8 cellular contexts compared by ENCODE assay signal in genomic region chr10:116274141-116274861, GRCh38. TPM values are rescaled to one million over a fixed set of nuclear protein-coding genes. Genes with fewer than 3 reads are reported as not detected.
A peak's percentile ranks its signal among the peaks of the same experiment; 100 is the strongest.
DNase-seq lines count a peak whose midpoint lies in the region; ATAC-seq, FAIRE-seq and TF ChIP-seq lines count a peak whose summit lies in the region.

No MANE protein-coding gene starts in this region.

- peaks cover 46% of the 10 kb centered on the region for H3K27me3 Mint-ChIP-seq in activated T-helper 17 cell treated with anti-CD3 and anti-CD28 coated beads, Interleukin-2, amount 50 U/mL, for 72 hours
- H3K27me3 Mint-ChIP-seq in activated CD8-positive, alpha-beta memory T cell treated with anti-CD3 and anti-CD28 coated beads, Interleukin-2, amount 10 ng/mL, durations not matched to agents 7 days and 5 days, result peaks cover 62% of the 10 kb centered on the region
- peaks cover 58% of the 10 kb centered on the region for H3K27me3 Mint-ChIP-seq in activated CD4-positive, alpha-beta T cell treated with anti-CD3 and anti-CD28 coated beads, Interleukin-2, amount 10 ng/mL, durations not matched to agents 24 days and 14 days

- H3K4me3 ChIP-seq in keratinocyte (ENCODE audit: control insufficient read depth in 2 of 3, extremely low read depth in 1 of 3, insufficient read depth in 2 of 3, low read depth in 1 of 3, low read length in 3 of 3) (peak overlapping the region in 2 of 3 experiments; percentile 60 to 61), thymus (ENCODE audit: low read length) (peak overlapping the region; percentile 33)

- H3K4me1 ChIP-seq in keratinocyte (ENCODE audit: control insufficient read depth, extremely low read depth, insufficient read depth, low read length) (peaks cover 23% of the 10 kb centered on the region), thymus (ENCODE audit: control insufficient read depth, insufficient read depth, low read length) (no peaks in the 10 kb centered on the region)

- ATAC-seq in activated T-helper 17 cell treated with anti-CD3 and anti-CD28 coated beads, Interleukin-2, amount 50 U/mL, for 72 hours (replicated peaks), result no peak
- no peak for ATAC-seq in GM18909 (IDR thresholded peaks at IDR 0.05; ENCODE audit: poor library complexity, unreplicated experiment)
- ATAC-seq in activated CD8-positive, alpha-beta memory T cell treated with anti-CD3 and anti-CD28 coated beads, Interleukin-2, amount 10 ng/mL, durations not matched to agents 7 days and 5 days, result no peak

- WGBS in thymus, result 2% methylated on average over 46 of the region's 46 CpGs

- no peak overlapping the region for H3K9ac ChIP-seq in keratinocyte (ENCODE audit: control insufficient read depth, extremely low read depth, insufficient read depth, low read length)

- FAIRE-seq in keratinocyte (lab: Jason Lieb, UNC), result no peak

- no peaks in the 10 kb centered on the region for H3K79me2 ChIP-seq in keratinocyte (ENCODE audit: control insufficient read depth, insufficient read depth, low read length)

- H3K36me3 ChIP-seq in keratinocyte (ENCODE audit: control insufficient read depth in 2 of 2, extremely low read depth in 1 of 2, insufficient read depth in 2 of 2, low read length in 2 of 2) (no peaks in the 10 kb centered on the region), thymus (ENCODE audit: control insufficient read depth, insufficient read depth) (no peaks in the 10 kb centered on the region)

- TF ChIP-seq CTCF in keratinocyte (optimal IDR thresholded peaks at IDR 0.05 in 1 of 3, IDR thresholded peaks at IDR 0.05 in 1 of 3, conservative IDR thresholded peaks at IDR 0.05 in 1 of 3; ENCODE audit: extremely low read depth in 1 of 3, insufficient read depth in 2 of 3, low read length in 3 of 3), result no peak

- H3K4me3 Mint-ChIP-seq in activated T-helper 17 cell treated with anti-CD3 and anti-CD28 coated beads, Interleukin-2, amount 50 U/mL, for 72 hours, result peak overlapping the region; percentile 46
- no peak overlapping the region for H3K4me3 Mint-ChIP-seq in activated CD8-positive, alpha-beta memory T cell treated with anti-CD3 and anti-CD28 coated beads, Interleukin-2, amount 10 ng/mL, durations not matched to agents 7 days and 5 days
- H3K4me3 Mint-ChIP-seq in activated CD4-positive, alpha-beta T cell treated with anti-CD3 and anti-CD28 coated beads, Interleukin-2, amount 10 ng/mL, durations not matched to agents 24 days and 14 days, result no peak overlapping the region

- H3K36me3 Mint-ChIP-seq in activated T-helper 17 cell treated with anti-CD3 and anti-CD28 coated beads, Interleukin-2, amount 50 U/mL, for 72 hours (ENCODE audit: low read depth), result no peaks in the 10 kb centered on the region
- peaks cover 3% of the 10 kb centered on the region for H3K36me3 Mint-ChIP-seq in activated CD8-positive, alpha-beta memory T cell treated with anti-CD3 and anti-CD28 coated beads, Interleukin-2, amount 10 ng/mL, durations not matched to agents 7 days and 5 days
- no peaks in the 10 kb centered on the region for H3K36me3 Mint-ChIP-seq in activated CD4-positive, alpha-beta T cell treated with anti-CD3 and anti-CD28 coated beads, Interleukin-2, amount 10 ng/mL, durations not matched to agents 24 days and 14 days (ENCODE audit: low read depth)

- H3K9me1 ChIP-seq in keratinocyte (ENCODE audit: control insufficient read depth, extremely low read depth, insufficient read depth, low read length), result no peaks in the 10 kb centered on the region

- DNase-seq in NCI-H1417 (lab: John Stamatoyannopoulos, UW), result peak; percentile 42 to 64 (median 44)
- DNase-seq in NCI-H1417 treated with DMSO at 0.1 percent for 48 hours (lab: John Stamatoyannopoulos, UW), result no peak
- no peak for DNase-seq in keratinocyte (ENCODE audit: low read depth, low spot score)
- no peak for DNase-seq in activated CD8-positive, alpha-beta memory T cell treated with anti-CD3 and anti-CD28 coated beads, Interleukin-2, amount 10 ng/mL, durations not matched to agents 7 days and 5 days
- no peak for DNase-seq in activated CD4-positive, alpha-beta T cell treated with anti-CD3 and anti-CD28 coated beads, Interleukin-2, amount 10 ng/mL, durations not matched to agents 24 days and 14 days

- H3K9me3 ChIP-seq in keratinocyte (ENCODE audit: control insufficient read depth, low read depth, low read length) (no peaks in the 10 kb centered on the region), thymus (ENCODE audit: control insufficient read depth) (no peaks in the 10 kb centered on the region)

- H2AFZ ChIP-seq in keratinocyte (ENCODE audit: control insufficient read depth, low read length), result no peak overlapping the region

- H4K20me1 ChIP-seq in keratinocyte (ENCODE audit: control insufficient read depth, extremely low read depth, insufficient read depth, low read length), result no peaks in the 10 kb centered on the region

- peaks cover 3% of the 10 kb centered on the region for H3K9me3 Mint-ChIP-seq in activated T-helper 17 cell treated with anti-CD3 and anti-CD28 coated beads, Interleukin-2, amount 50 U/mL, for 72 hours
- H3K9me3 Mint-ChIP-seq in activated CD8-positive, alpha-beta memory T cell treated with anti-CD3 and anti-CD28 coated beads, Interleukin-2, amount 10 ng/mL, durations not matched to agents 7 days and 5 days (ENCODE audit: low read depth), result no peaks in the 10 kb centered on the region
- H3K9me3 Mint-ChIP-seq in activated CD4-positive, alpha-beta T cell treated with anti-CD3 and anti-CD28 coated beads, Interleukin-2, amount 10 ng/mL, durations not matched to agents 24 days and 14 days, result peaks cover 3% of the 10 kb centered on the region

- no peaks in the 10 kb centered on the region for H3K4me1 Mint-ChIP-seq in activated T-helper 17 cell treated with anti-CD3 and anti-CD28 coated beads, Interleukin-2, amount 50 U/mL, for 72 hours
- H3K4me1 Mint-ChIP-seq in activated CD8-positive, alpha-beta memory T cell treated with anti-CD3 and anti-CD28 coated beads, Interleukin-2, amount 10 ng/mL, durations not matched to agents 7 days and 5 days, result peaks cover 4% of the 10 kb centered on the region
- peaks cover 3% of the 10 kb centered on the region for H3K4me1 Mint-ChIP-seq in activated CD4-positive, alpha-beta T cell treated with anti-CD3 and anti-CD28 coated beads, Interleukin-2, amount 10 ng/mL, durations not matched to agents 24 days and 14 days

- no peak overlapping the region for H3K27ac Mint-ChIP-seq in activated T-helper 17 cell treated with anti-CD3 and anti-CD28 coated beads, Interleukin-2, amount 50 U/mL, for 72 hours
- H3K27ac Mint-ChIP-seq in activated CD8-positive, alpha-beta memory T cell treated with anti-CD3 and anti-CD28 coated beads, Interleukin-2, amount 10 ng/mL, durations not matched to agents 7 days and 5 days, result no peak overlapping the region
- H3K27ac Mint-ChIP-seq in activated CD4-positive, alpha-beta T cell treated with anti-CD3 and anti-CD28 coated beads, Interleukin-2, amount 10 ng/mL, durations not matched to agents 24 days and 14 days, result no peak overlapping the region

- dilution Hi-C loops in keratinocyte (cut with MboI; ENCODE audit: extremely low pct_ligation_motif_present, low sequenced_read_pairs), result no loop called here

- peaks cover 69% of the 10 kb centered on the region for H3K27me3 ChIP-seq in keratinocyte (ENCODE audit: control insufficient read depth, extremely low read depth, insufficient read depth, low read length)
- H3K27me3 ChIP-seq in thymus (ENCODE audit: control insufficient read depth, insufficient read depth), result peaks cover 62% of the 10 kb centered on the region

- intact Hi-C loops in activated CD4-positive, alpha-beta T cell treated with anti-CD3 and anti-CD28 coated beads, Interleukin-2, amount 10 ng/mL, durations not matched to agents 24 days and 14 days (cut with micrococcal nuclease), result loop anchor here (10.0 kb wide), 3 partner anchors 860 to 1260 kb away; partner anchors contain the start of gene VAX1

- CTCF ChIA-PET in activated CD8-positive, alpha-beta memory T cell treated with anti-CD3 and anti-CD28 coated beads, Interleukin-2, amount 10 ng/mL, durations not matched to agents 7 days and 5 days (lab: Charles Lee), result interaction anchor here (1.1 kb wide), 1 partner anchor 13 kb away, joined by 4 read pairs; no protein-coding TSS in a partner anchor

- H3K4me2 ChIP-seq in keratinocyte (ENCODE audit: control insufficient read depth, extremely low read depth, insufficient read depth, low read depth, low read length), result peak overlapping the region; percentile 86

- H3K27ac ChIP-seq in keratinocyte (ENCODE audit: control insufficient read depth, insufficient read depth, low read length), result no peak overlapping the region
- H3K27ac ChIP-seq in thymus (ENCODE audit: low read depth), result no peak overlapping the region

RNA-seq across cellular contexts. Expression of gene GFRA1, which starts 1.3 kb away (rescaled TPM):
- total RNA-seq in activated T-helper 17 cell treated with anti-CD3 and anti-CD28 coated beads, Interleukin-2, amount 50 U/mL, for 72 hours, result not detected
- polyA plus RNA-seq in keratinocyte, result 0.01 TPM in 1 of 3 replicates, not detected in the others
- 0.04 TPM for polyA plus RNA-seq in keratinocyte (2011; ENCODE audit: low read depth)
- 0.01 and 0.04 TPM in 2 replicates for polyA plus RNA-seq in keratinocyte (2011; cell fraction: cytosol; rRNA removed)
- 0.05 TPM in 1 of 2 replicates, not detected in the other for polyA plus RNA-seq in keratinocyte (2011; cell fraction: nucleus; rRNA removed)
- 0.01 and 0.08 TPM in 2 replicates for polyA plus RNA-seq in keratinocyte (2012; ENCODE audit: low replicate concordance)
- polyA minus RNA-seq in keratinocyte, result not detected in 3 replicates
- not detected for polyA minus RNA-seq in keratinocyte (2011; cell fraction: cytosol; rRNA and poly(A)+ RNA removed)
- polyA minus RNA-seq in keratinocyte (2011; cell fraction: nucleus; rRNA and poly(A)+ RNA removed), result not detected in 2 replicates
- polyA plus RNA-seq in thymus, result 1.6 TPM
- total RNA-seq in activated CD8-positive, alpha-beta memory T cell treated with anti-CD3 and anti-CD28 coated beads, Interleukin-2, amount 10 ng/mL, durations not matched to agents 7 days and 5 days, result not detected
- total RNA-seq in activated CD4-positive, alpha-beta T cell treated with anti-CD3 and anti-CD28 coated beads, Interleukin-2, amount 10 ng/mL, durations not matched to agents 24 days and 14 days, result not detected in 2 replicates

RNA-seq across cellular contexts. Expression of gene CCDC172, which starts 49.9 kb away (rescaled TPM):
- not detected for total RNA-seq in activated T-helper 17 cell treated with anti-CD3 and anti-CD28 coated beads, Interleukin-2, amount 50 U/mL, for 72 hours
- polyA plus RNA-seq in keratinocyte (not detected in 3 replicates), thymus (0.16 TPM)
- not detected for polyA plus RNA-seq in keratinocyte (2011; ENCODE audit: low read depth)
- polyA plus RNA-seq in keratinocyte (2011; cell fraction: cytosol; rRNA removed), result not detected in 2 replicates
- not detected in 2 replicates for polyA plus RNA-seq in keratinocyte (2011; cell fraction: nucleus; rRNA removed)
- not detected in 2 replicates for polyA plus RNA-seq in keratinocyte (2012; ENCODE audit: low replicate concordance)
- not detected in 3 replicates for polyA minus RNA-seq in keratinocyte
- polyA minus RNA-seq in keratinocyte (2011; cell fraction: cytosol; rRNA and poly(A)+ RNA removed), result not detected
- not detected in 2 replicates for polyA minus RNA-seq in keratinocyte (2011; cell fraction: nucleus; rRNA and poly(A)+ RNA removed)
- not detected for total RNA-seq in activated CD8-positive, alpha-beta memory T cell treated with anti-CD3 and anti-CD28 coated beads, Interleukin-2, amount 10 ng/mL, durations not matched to agents 7 days and 5 days
- total RNA-seq in activated CD4-positive, alpha-beta T cell treated with anti-CD3 and anti-CD28 coated beads, Interleukin-2, amount 10 ng/mL, durations not matched to agents 24 days and 14 days, result not detected in 2 replicates

Comparison
In these comparisons a context has a peak if more than half of its experiments do, and no peak if none do; other contexts are left out.
1. DNase-seq: peak in NCI-H1417 (3 of 3); none in NCI-H1417 treated with DMSO at 0.1 percent for 48 hours (single experiment), keratinocyte (single experiment), activated CD8-positive, alpha-beta memory T cell treated with anti-CD3 and anti-CD28 coated beads, Interleukin-2, amount 10 ng/mL, durations not matched to agents 7 days and 5 days (single experiment) and activated CD4-positive, alpha-beta T cell treated with anti-CD3 and anti-CD28 coated beads, Interleukin-2, amount 10 ng/mL, durations not matched to agents 24 days and 14 days (single experiment).